ENCODE assay signal across 8 cellular contexts in genomic region chr4:155759372-155760252, GRCh38. TPM values are rescaled to one million over a fixed set of nuclear protein-coding genes. Genes with fewer than 3 reads are reported as not detected.
DNase-seq lines count a peak whose midpoint lies in the region; ATAC-seq and TF ChIP-seq lines count a peak whose summit lies in the region.

No MANE protein-coding gene starts in this region.

- no peaks in the 10 kb centered on the region for H3K27me3 Mint-ChIP-seq in chondrocyte (ENCODE audit: low read depth)
- H3K27me3 Mint-ChIP-seq in stimulated activated naive CD8-positive, alpha-beta T cell treated with anti-CD3 and anti-CD28 coated beads, Interleukin-15, Interleukin-2, amounts not matched to agents 100 ng/mL and 50 ng/mL, for 24 hours, result peaks cover 37% of the 10 kb centered on the region
- peaks cover 32% of the 10 kb centered on the region for H3K27me3 Mint-ChIP-seq in T-helper 2 cell treated with Interferon-gamma antibody and Interleukin-4, amounts not matched to agents 5 μg/mL and 100 μg/mL, for 36 hours (ENCODE audit: low read depth)

- H3K4me3 Mint-ChIP-seq in chondrocyte (ENCODE audit: unreplicated experiment), result peak overlapping the region; percentile 71
- H3K4me3 Mint-ChIP-seq in stimulated activated naive CD8-positive, alpha-beta T cell treated with anti-CD3 and anti-CD28 coated beads, Interleukin-15, Interleukin-2, amounts not matched to agents 100 ng/mL and 50 ng/mL, for 24 hours, result peak overlapping the region; percentile 61
- no peak overlapping the region for H3K4me3 Mint-ChIP-seq in T-helper 2 cell treated with Interferon-gamma antibody and Interleukin-4, amounts not matched to agents 5 μg/mL and 100 μg/mL, for 36 hours

- peaks cover 2% of the 10 kb centered on the region for H3K9me3 Mint-ChIP-seq in chondrocyte (ENCODE audit: low read depth)
- peaks cover 4% of the 10 kb centered on the region for H3K9me3 Mint-ChIP-seq in stimulated activated naive CD8-positive, alpha-beta T cell treated with anti-CD3 and anti-CD28 coated beads, Interleukin-15, Interleukin-2, amounts not matched to agents 100 ng/mL and 50 ng/mL, for 24 hours
- no peaks in the 10 kb centered on the region for H3K9me3 Mint-ChIP-seq in T-helper 2 cell treated with Interferon-gamma antibody and Interleukin-4, amounts not matched to agents 5 μg/mL and 100 μg/mL, for 36 hours

- TF ChIP-seq CTCF in chondrocyte (IDR thresholded peaks at IDR 0.05), result no peak

- H3K27ac Mint-ChIP-seq in chondrocyte (ENCODE audit: unreplicated experiment), result peak overlapping the region; percentile 45
- no peak overlapping the region for H3K27ac Mint-ChIP-seq in stimulated activated naive CD8-positive, alpha-beta T cell treated with anti-CD3 and anti-CD28 coated beads, Interleukin-15, Interleukin-2, amounts not matched to agents 100 ng/mL and 50 ng/mL, for 24 hours
- H3K27ac Mint-ChIP-seq in T-helper 2 cell treated with Interferon-gamma antibody and Interleukin-4, amounts not matched to agents 5 μg/mL and 100 μg/mL, for 36 hours, result no peak overlapping the region

- H3K36me3 Mint-ChIP-seq in chondrocyte (ENCODE audit: low read depth), result no peaks in the 10 kb centered on the region
- H3K36me3 Mint-ChIP-seq in stimulated activated naive CD8-positive, alpha-beta T cell treated with anti-CD3 and anti-CD28 coated beads, Interleukin-15, Interleukin-2, amounts not matched to agents 100 ng/mL and 50 ng/mL, for 24 hours (ENCODE audit: low read depth), result peaks cover 4% of the 10 kb centered on the region
- H3K36me3 Mint-ChIP-seq in T-helper 2 cell treated with Interferon-gamma antibody and Interleukin-4, amounts not matched to agents 5 μg/mL and 100 μg/mL, for 36 hours (ENCODE audit: low read depth), result no peaks in the 10 kb centered on the region

- H3K4me1 Mint-ChIP-seq in chondrocyte (ENCODE audit: low read depth), result peaks cover 26% of the 10 kb centered on the region
- peaks cover 12% of the 10 kb centered on the region for H3K4me1 Mint-ChIP-seq in stimulated activated naive CD8-positive, alpha-beta T cell treated with anti-CD3 and anti-CD28 coated beads, Interleukin-15, Interleukin-2, amounts not matched to agents 100 ng/mL and 50 ng/mL, for 24 hours (ENCODE audit: low read depth)
- peaks cover 3% of the 10 kb centered on the region for H3K4me1 Mint-ChIP-seq in T-helper 2 cell treated with Interferon-gamma antibody and Interleukin-4, amounts not matched to agents 5 μg/mL and 100 μg/mL, for 36 hours (ENCODE audit: low read depth)

- peak; percentile 62 for DNase-seq in DMS53 (lab: John Stamatoyannopoulos, UW)
- no peak for DNase-seq in DMS53 treated with DMSO at 0.1 percent for 48 hours (lab: John Stamatoyannopoulos, UW; ENCODE audit: unreplicated experiment)
- DNase-seq in NCI-H748 treated with DMSO at 0.1 percent for 48 hours (lab: John Stamatoyannopoulos, UW), result peak; percentile 22
- peak; percentile 89 for DNase-seq in chondrocyte (ENCODE audit: low spot score)
- DNase-seq in left lobe of liver (ENCODE audit: low spot score), result peak; percentile 54
- DNase-seq in T-helper 2 cell treated with Interferon-gamma antibody and Interleukin-4, amounts not matched to agents 5 μg/mL and 100 μg/mL, for 36 hours (ENCODE audit: low spot score), result no peak

- ATAC-seq in HG02588 (IDR thresholded peaks at IDR 0.05; ENCODE audit: unreplicated experiment) (peak; percentile 20), left lobe of liver (peak; percentile 61)

RNA-seq across cellular contexts. Expression of gene GUCY1B1, which starts 0.8 kb away (rescaled TPM):
- total RNA-seq in chondrocyte (13.7 to 21.5 TPM (median 20.5 TPM) in 3 replicates), left lobe of liver (2.1 TPM)

Comparison
In these comparisons a context has a peak if more than half of its experiments do, and no peak if none do; other contexts are left out.
1. DNase-seq: peak in DMS53 (single experiment), NCI-H748 treated with DMSO at 0.1 percent for 48 hours (single experiment), chondrocyte (single experiment) and left lobe of liver (single experiment); none in DMS53 treated with DMSO at 0.1 percent for 48 hours (single experiment) and T-helper 2 cell treated with Interferon-gamma antibody and Interleukin-4, amounts not matched to agents 5 μg/mL and 100 μg/mL, for 36 hours (single experiment).